ENCODE assay signal across 19 cellular contexts in genomic region chr5:154298060-154298459, GRCh38.
DNase-seq lines count a peak whose midpoint lies in the region; ATAC-seq, FAIRE-seq and TF ChIP-seq lines count a peak whose summit lies in the region.
"Had no signal": no experiment of that assay in that cellular context is flagged by ENCODE, and none has a peak within 500 bp of the region (broad histone marks: within the 10 kb centered on the region; RNA-seq: fewer than 3 reads in every experiment).

No MANE protein-coding gene starts in this region.

- no peak for TF ChIP-seq RAD21 in GM12878 (IDR thresholded peaks at IDR 0.05; ENCODE audit: insufficient read depth, low read depth, low read length)

- SMC1A ChIA-PET in GM12878 (lab: Charles Lee; ENCODE audit: uncharacterized antibody, unreplicated experiment) = interaction anchor here (1.6 kb wide), 1 partner anchor 12 kb away, joined by 13 read pairs; no protein-coding TSS in a partner anchor

- H4K20me1 ChIP-seq in GM12878 (ENCODE audit: control insufficient read depth, insufficient read depth) = no peaks in the 10 kb centered on the region

- POLR2A ChIA-PET in GM12878 (lab: Charles Lee) = no interaction called here

- H3K27ac ChIP-seq in GM12878 (ENCODE audit: control insufficient read depth, insufficient read depth) (no peak overlapping the region), neutrophil (peak overlapping the region; percentile 77)
- H3K27ac ChIP-seq: SJCRH30 had no signal

- H3K4me3 ChIP-seq in GM12878 (no peak overlapping the region), neutrophil (ENCODE audit: low read depth in 1 of 2, low read length in 1 of 2) (peak overlapping the region in 1 of 2 experiments; percentile 34), BE2C (ENCODE audit: low read depth, low read length) (no peak overlapping the region)
- H3K4me3 ChIP-seq: SJCRH30 had no signal

- H3K4me1 ChIP-seq in GM12878 (ENCODE audit: control insufficient read depth, insufficient read depth, low read length) (no peaks in the 10 kb centered on the region), neutrophil (ENCODE audit: control insufficient read depth in 1 of 2, insufficient read depth in 1 of 2, low read depth in 1 of 2, low read length in 1 of 2) (peaks cover 16 to 17% of the 10 kb centered on the region in 2 experiments), BE2C (no peaks in the 10 kb centered on the region)
- H3K4me1 ChIP-seq: SJCRH30 had no signal

- H3K9ac ChIP-seq in GM12878 (ENCODE audit: control insufficient read depth, insufficient read depth, low read length) = no peak overlapping the region

- no peak for TF ChIP-seq EP300 in GM12878 (IDR thresholded peaks at IDR 0.05; ENCODE audit: borderline replicate concordance in 1 of 2, control insufficient read depth in 1 of 2, low read depth in 2 of 2, low read length in 2 of 2)

- H3K4me2 ChIP-seq in GM12878 (ENCODE audit: control insufficient read depth, insufficient read depth) = no peak overlapping the region

- no peak overlapping the region for H2AFZ ChIP-seq in GM12878 (ENCODE audit: control insufficient read depth, low read depth, low read length)

- WGBS in GM12878 (ENCODE audit: insufficient coverage, insufficient replicate concordance, low lambda C conversion rate, missing lambda C conversion rate) = 91% methylated on average over 3 of the region's 3 CpGs

- in situ Hi-C loops in GM12878 (cut with MboI) = no loop called here

- CTCF ChIA-PET in GM12878 (lab: Yijun Ruan, JAX) = no interaction called here

- ATAC-seq in GM12878 (no peak), omental fat pad (ENCODE audit: low FRiP score) (no peak), HG02642 (IDR thresholded peaks at IDR 0.05; ENCODE audit: poor library complexity, unreplicated experiment) (no peak)
- ATAC-seq: PC-3; stimulated activated naive CD8-positive, alpha-beta T cell treated with anti-CD3 and anti-CD28 coated beads, Interleukin-15, Interleukin-2, amounts not matched to agents 100 U/mL and 50 U/mL, for 24 hours had no signal

- FAIRE-seq in GM12878 (lab: Jason Lieb, UNC) = no peak
- FAIRE-seq: keratinocyte had no signal

- TF ChIP-seq CTCF in GM12878 (IDR thresholded peaks at IDR 0.05 in 2 of 3, conservative IDR thresholded peaks at IDR 0.05 in 1 of 3; ENCODE audit: control insufficient read depth in 2 of 3, extremely low read depth in 1 of 3, insufficient read depth in 1 of 3, low read depth in 3 of 3, low read length in 3 of 3) = no peak
- no peak for TF ChIP-seq CTCF in neutrophil (IDR thresholded peaks at IDR 0.05)
- TF ChIP-seq CTCF in BE2C (IDR thresholded peaks at IDR 0.05; ENCODE audit: low read depth, low read length) = no peak
- TF ChIP-seq CTCF in omental fat pad (IDR thresholded peaks at IDR 0.05) = no peak

- H3K27me3 ChIP-seq in GM12878 (replicated peaks in 1 of 2; ENCODE audit: control insufficient read depth in 2 of 2, insufficient read depth in 2 of 2, low read length in 1 of 2) (no peaks in the 10 kb centered on the region), neutrophil (no peaks in the 10 kb centered on the region), BE2C (no peaks in the 10 kb centered on the region)
- H3K27me3 ChIP-seq: SJCRH30 had no signal

- intact Hi-C loops in GM12878 (cut with micrococcal nuclease; ENCODE audit: unreplicated experiment) = no loop called here

- H3K9me3 ChIP-seq in GM12878 (replicated peaks; ENCODE audit: control insufficient read depth, insufficient read depth, low read length) = no peaks in the 10 kb centered on the region; the same call in 2 of the 3 replicates
- H3K9me3 ChIP-seq in neutrophil = no peaks in the 10 kb centered on the region
- no peaks in the 10 kb centered on the region for H3K9me3 ChIP-seq in BE2C
- H3K9me3 ChIP-seq: Caco-2, SJCRH30 had no signal

- no peak for TF ChIP-seq POLR2A in GM12878 (IDR thresholded peaks at IDR 0.05; ENCODE audit: low read depth, low read length)

- DNase-seq in CD1c-positive myeloid dendritic cell (ENCODE audit: extremely low spot score) (peak; percentile 63), NOMO-1 treated with dmso at 0.1 percent for 144 hours (lab: John Stamatoyannopoulos, UW; ENCODE audit: unreplicated experiment) (peak; percentile 69), GM12878 (ENCODE audit: low read depth, low spot score) (no peak), BE2C (no peak), omental fat pad (ENCODE audit: low spot score) (no peak)
- DNase-seq in stimulated activated CD4-positive, alpha-beta T cell treated with anti-CD3 and anti-CD28 coated beads, Interleukin-4, amount 100 ng/mL, for 1 hour = no peak
- DNase-seq: activated CD4-positive, alpha-beta T cell treated with anti-CD3 and anti-CD28 coated beads, Interleukin-2, amount 10 ng/mL, durations not matched to agents 24 days and 14 days; Caco-2; IMR-90; NCI-H1105 treated with DMSO at 0.1 percent for 48 hours; NCI-H2107; NCI-H524; PC-3; SJCRH30; stimulated activated naive CD8-positive, alpha-beta T cell treated with anti-CD3 and anti-CD28 coated beads, Interleukin-15, Interleukin-2, amounts not matched to agents 100 U/mL and 50 U/mL, for 24 hours; trophoblast cell had no signal

- peaks cover 10 to 15% of the 10 kb centered on the region in 2 experiments for H3K36me3 ChIP-seq in GM12878 (ENCODE audit: control insufficient read depth in 2 of 2, insufficient read depth in 2 of 2, low read length in 1 of 2)
- peaks cover 15% of the 10 kb centered on the region for H3K36me3 ChIP-seq in neutrophil
- H3K36me3 ChIP-seq in BE2C = no peaks in the 10 kb centered on the region
- H3K36me3 ChIP-seq: SJCRH30 had no signal

- no TSS peak for BruUV-seq in GM12878 (replicated peaks; lab: Mats Ljungman, UMichigan)

- no peaks in the 10 kb centered on the region for H3K79me2 ChIP-seq in GM12878 (ENCODE audit: control insufficient read depth, insufficient read depth, low read length)

- RAD21 ChIA-PET in GM12878 (lab: Charles Lee; ENCODE audit: unreplicated experiment) = no interaction called here

TF ChIP-seq in GM12878, 131 proteins besides CTCF, POLR2A, EP300 and RAD21:
- TF ChIP-seq SPI1 (IDR thresholded peaks at IDR 0.05; ENCODE audit: borderline replicate concordance, insufficient read depth, low read depth, low read length) (peak; percentile 24; the same call in 1 of the 2 replicates), ZNF622 (IDR thresholded peaks at IDR 0.05) (no peak)

Comparison
In these comparisons a context has a peak if more than half of its experiments do, and no peak if none do; other contexts are left out.
1. DNase-seq: peak in CD1c-positive myeloid dendritic cell (single experiment) and NOMO-1 treated with dmso at 0.1 percent for 144 hours (single experiment); none in GM12878 (single experiment), BE2C (single experiment), stimulated activated CD4-positive, alpha-beta T cell treated with anti-CD3 and anti-CD28 coated beads, Interleukin-4, amount 100 ng/mL, for 1 hour (single experiment) and omental fat pad (single experiment).